Comparison of ENCODE assay signal across 1 cellular context in genomic region chr6:43922423-43923375, GRCh38.
TF ChIP-seq lines count a peak whose summit lies in the region.

No MANE protein-coding gene starts in this region.

TF ChIP-seq in K562, 482 proteins besides CTCF, POLR2A, EP300 and RAD21 (continued from another document and continues in another):
- TF ChIP-seq, protein P1, sequence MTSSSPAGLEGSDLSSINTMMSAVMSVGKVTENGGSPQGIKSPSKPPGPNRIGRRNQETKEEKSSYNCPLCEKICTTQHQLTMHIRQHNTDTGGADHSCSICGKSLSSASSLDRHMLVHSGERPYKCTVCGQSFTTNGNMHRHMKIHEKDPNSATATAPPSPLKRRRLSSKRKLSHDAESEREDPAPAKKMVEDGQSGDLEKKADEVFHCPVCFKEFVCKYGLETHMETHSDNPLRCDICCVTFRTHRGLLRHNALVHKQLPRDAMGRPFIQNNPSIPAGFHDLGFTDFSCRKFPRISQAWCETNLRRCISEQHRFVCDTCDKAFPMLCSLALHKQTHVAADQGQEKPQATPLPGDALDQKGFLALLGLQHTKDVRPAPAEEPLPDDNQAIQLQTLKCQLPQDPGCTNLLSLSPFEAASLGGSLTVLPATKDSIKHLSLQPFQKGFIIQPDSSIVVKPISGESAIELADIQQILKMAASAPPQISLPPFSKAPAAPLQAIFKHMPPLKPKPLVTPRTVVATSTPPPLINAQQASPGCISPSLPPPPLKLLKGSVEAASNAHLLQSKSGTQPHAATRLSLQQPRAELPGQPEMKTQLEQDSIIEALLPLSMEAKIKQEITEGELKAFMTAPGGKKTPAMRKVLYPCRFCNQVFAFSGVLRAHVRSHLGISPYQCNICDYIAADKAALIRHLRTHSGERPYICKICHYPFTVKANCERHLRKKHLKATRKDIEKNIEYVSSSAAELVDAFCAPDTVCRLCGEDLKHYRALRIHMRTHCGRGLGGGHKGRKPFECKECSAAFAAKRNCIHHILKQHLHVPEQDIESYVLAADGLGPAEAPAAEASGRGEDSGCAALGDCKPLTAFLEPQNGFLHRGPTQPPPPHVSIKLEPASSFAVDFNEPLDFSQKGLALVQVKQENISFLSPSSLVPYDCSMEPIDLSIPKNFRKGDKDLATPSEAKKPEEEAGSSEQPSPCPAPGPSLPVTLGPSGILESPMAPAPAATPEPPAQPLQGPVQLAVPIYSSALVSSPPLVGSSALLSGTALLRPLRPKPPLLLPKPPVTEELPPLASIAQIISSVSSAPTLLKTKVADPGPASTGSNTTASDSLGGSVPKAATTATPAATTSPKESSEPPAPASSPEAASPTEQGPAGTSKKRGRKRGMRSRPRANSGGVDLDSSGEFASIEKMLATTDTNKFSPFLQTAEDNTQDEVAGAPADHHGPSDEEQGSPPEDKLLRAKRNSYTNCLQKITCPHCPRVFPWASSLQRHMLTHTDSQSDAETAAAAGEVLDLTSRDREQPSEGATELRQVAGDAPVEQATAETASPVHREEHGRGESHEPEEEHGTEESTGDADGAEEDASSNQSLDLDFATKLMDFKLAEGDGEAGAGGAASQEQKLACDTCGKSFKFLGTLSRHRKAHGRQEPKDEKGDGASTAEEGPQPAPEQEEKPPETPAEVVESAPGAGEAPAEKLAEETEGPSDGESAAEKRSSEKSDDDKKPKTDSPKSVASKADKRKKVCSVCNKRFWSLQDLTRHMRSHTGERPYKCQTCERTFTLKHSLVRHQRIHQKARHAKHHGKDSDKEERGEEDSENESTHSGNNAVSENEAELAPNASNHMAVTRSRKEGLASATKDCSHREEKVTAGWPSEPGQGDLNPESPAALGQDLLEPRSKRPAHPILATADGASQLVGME (CRISPR knock-in tag; IDR thresholded peaks at IDR 0.05) = 0 out of 2 replicates have a peak, but pooled peaks have one; percentile 9
- TF ChIP-seq IFI16 (CRISPR knock-in tag; IDR thresholded peaks at IDR 0.05) = no peak
- no peak for TF ChIP-seq ZBTB43 (CRISPR knock-in tag; IDR thresholded peaks at IDR 0.05)
- TF ChIP-seq, protein P2, sequence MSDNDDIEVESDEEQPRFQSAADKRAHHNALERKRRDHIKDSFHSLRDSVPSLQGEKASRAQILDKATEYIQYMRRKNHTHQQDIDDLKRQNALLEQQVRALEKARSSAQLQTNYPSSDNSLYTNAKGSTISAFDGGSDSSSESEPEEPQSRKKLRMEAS (CRISPR knock-in tag; IDR thresholded peaks at IDR 0.05) = peak; percentile 40; the same call in 1 of the 2 replicates
- no peak for TF ChIP-seq ZKSCAN8 (CRISPR knock-in tag; IDR thresholded peaks at IDR 0.05)
- no peak for TF ChIP-seq OTX1 (CRISPR knock-in tag; IDR thresholded peaks at IDR 0.05)
- TF ChIP-seq DMBX1 (CRISPR knock-in tag; IDR thresholded peaks at IDR 0.05; ENCODE audit: borderline replicate concordance) = no peak
- peak; percentile 30 for TF ChIP-seq HMGN3 (IDR thresholded peaks at IDR 0.05; ENCODE audit: borderline replicate concordance, extremely low read depth, insufficient read length, low read depth, low read length)
- TF ChIP-seq ATF4 (CRISPR knock-in tag; IDR thresholded peaks at IDR 0.05) = no peak
- TF ChIP-seq PBX2 (CRISPR knock-in tag; IDR thresholded peaks at IDR 0.05; ENCODE audit: low read depth) = 0 out of 2 replicates have a peak, but pooled peaks have one; percentile 10
- no peak for TF ChIP-seq PBX2 (tag; conservative IDR thresholded peaks at IDR 0.05; ENCODE audit: low read depth)
- TF ChIP-seq NR4A1 (CRISPR knock-in tag; IDR thresholded peaks at IDR 0.05) = no peak
- TF ChIP-seq NR4A1 (tag; IDR thresholded peaks at IDR 0.05) = peak; percentile 16; the same call in 1 of the 2 replicates
- TF ChIP-seq ZBTB1 (CRISPR knock-in tag; IDR thresholded peaks at IDR 0.05; ENCODE audit: borderline replicate concordance, low read depth) = no peak
- peak; percentile 84; the same call in 1 of the 2 replicates for TF ChIP-seq HDAC2 (IDR thresholded peaks at IDR 0.05)
- peak; percentile 44; the same call in 1 of the 2 replicates for TF ChIP-seq CBFB (CRISPR knock-in tag; IDR thresholded peaks at IDR 0.05)
- TF ChIP-seq NONO (IDR thresholded peaks at IDR 0.05; ENCODE audit: low read depth in 2 of 2, low read length in 1 of 2) = no peak
- TF ChIP-seq USF2 (CRISPR knock-in tag; IDR thresholded peaks at IDR 0.05) = no peak
- TF ChIP-seq JUND (IDR thresholded peaks at IDR 0.05; ENCODE audit: borderline replicate concordance, low read depth, low read length) = no peak
- peak; percentile 19; the same call in 1 of the 3 replicates for TF ChIP-seq JUND (tag; IDR thresholded peaks at IDR 0.05; ENCODE audit: borderline replicate concordance, low read depth, low read length)
- no peak for TF ChIP-seq HIVEP1 (CRISPR knock-in tag; IDR thresholded peaks at IDR 0.05)
- TF ChIP-seq, protein P3, sequence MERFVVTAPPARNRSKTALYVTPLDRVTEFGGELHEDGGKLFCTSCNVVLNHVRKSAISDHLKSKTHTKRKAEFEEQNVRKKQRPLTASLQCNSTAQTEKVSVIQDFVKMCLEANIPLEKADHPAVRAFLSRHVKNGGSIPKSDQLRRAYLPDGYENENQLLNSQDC (CRISPR knock-in tag; IDR thresholded peaks at IDR 0.05) = no peak
- TF ChIP-seq VEZF1 (CRISPR knock-in tag; IDR thresholded peaks at IDR 0.05) = no peak
- no peak for TF ChIP-seq MEF2D (tag; conservative IDR thresholded peaks at IDR 0.05; ENCODE audit: low read depth)
- peak in 1 of 2 experiments; percentile 69; a peak in 2 of 4 replicates for TF ChIP-seq RCOR1 (IDR thresholded peaks at IDR 0.05; ENCODE audit: borderline replicate concordance in 1 of 2, low read depth in 2 of 2, low read length in 2 of 2)
- TF ChIP-seq ZNF696 (CRISPR knock-in tag; conservative IDR thresholded peaks at IDR 0.05) = no peak
- no peak for TF ChIP-seq TBL1XR1 (IDR thresholded peaks at IDR 0.05; ENCODE audit: low read length in 2 of 2)
- TF ChIP-seq, protein P4, sequence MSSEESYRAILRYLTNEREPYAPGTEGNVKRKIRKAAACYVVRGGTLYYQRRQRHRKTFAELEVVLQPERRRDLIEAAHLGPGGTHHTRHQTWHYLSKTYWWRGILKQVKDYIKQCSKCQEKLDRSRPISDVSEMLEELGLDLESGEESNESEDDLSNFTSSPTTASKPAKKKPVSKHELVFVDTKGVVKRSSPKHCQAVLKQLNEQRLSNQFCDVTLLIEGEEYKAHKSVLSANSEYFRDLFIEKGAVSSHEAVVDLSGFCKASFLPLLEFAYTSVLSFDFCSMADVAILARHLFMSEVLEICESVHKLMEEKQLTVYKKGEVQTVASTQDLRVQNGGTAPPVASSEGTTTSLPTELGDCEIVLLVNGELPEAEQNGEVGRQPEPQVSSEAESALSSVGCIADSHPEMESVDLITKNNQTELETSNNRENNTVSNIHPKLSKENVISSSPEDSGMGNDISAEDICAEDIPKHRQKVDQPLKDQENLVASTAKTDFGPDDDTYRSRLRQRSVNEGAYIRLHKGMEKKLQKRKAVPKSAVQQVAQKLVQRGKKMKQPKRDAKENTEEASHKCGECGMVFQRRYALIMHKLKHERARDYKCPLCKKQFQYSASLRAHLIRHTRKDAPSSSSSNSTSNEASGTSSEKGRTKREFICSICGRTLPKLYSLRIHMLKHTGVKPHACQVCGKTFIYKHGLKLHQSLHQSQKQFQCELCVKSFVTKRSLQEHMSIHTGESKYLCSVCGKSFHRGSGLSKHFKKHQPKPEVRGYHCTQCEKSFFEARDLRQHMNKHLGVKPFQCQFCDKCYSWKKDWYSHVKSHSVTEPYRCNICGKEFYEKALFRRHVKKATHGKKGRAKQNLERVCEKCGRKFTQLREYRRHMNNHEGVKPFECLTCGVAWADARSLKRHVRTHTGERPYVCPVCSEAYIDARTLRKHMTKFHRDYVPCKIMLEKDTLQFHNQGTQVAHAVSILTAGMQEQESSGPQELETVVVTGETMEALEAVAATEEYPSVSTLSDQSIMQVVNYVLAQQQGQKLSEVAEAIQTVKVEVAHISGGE (CRISPR knock-in tag; IDR thresholded peaks at IDR 0.05) = no peak
- TF ChIP-seq PHF20 (IDR thresholded peaks at IDR 0.05; ENCODE audit: partially characterized antibody) = no peak
- TF ChIP-seq, protein P5, sequence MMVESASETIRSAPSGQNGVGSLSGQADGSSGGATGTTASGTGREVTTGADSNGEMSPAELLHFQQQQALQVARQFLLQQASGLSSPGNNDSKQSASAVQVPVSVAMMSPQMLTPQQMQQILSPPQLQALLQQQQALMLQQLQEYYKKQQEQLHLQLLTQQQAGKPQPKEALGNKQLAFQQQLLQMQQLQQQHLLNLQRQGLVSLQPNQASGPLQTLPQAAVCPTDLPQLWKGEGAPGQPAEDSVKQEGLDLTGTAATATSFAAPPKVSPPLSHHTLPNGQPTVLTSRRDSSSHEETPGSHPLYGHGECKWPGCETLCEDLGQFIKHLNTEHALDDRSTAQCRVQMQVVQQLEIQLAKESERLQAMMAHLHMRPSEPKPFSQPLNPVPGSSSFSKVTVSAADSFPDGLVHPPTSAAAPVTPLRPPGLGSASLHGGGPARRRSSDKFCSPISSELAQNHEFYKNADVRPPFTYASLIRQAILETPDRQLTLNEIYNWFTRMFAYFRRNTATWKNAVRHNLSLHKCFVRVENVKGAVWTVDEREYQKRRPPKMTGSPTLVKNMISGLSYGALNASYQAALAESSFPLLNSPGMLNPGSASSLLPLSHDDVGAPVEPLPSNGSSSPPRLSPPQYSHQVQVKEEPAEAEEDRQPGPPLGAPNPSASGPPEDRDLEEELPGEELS (CRISPR knock-in tag; IDR thresholded peaks at IDR 0.05; ENCODE audit: borderline replicate concordance) = no peak
- no peak for TF ChIP-seq FOXJ2 (tag; IDR thresholded peaks at IDR 0.05)
- no peak for TF ChIP-seq ZNF311 (CRISPR knock-in tag; IDR thresholded peaks at IDR 0.05)
- no peak for TF ChIP-seq ZNF449 (CRISPR knock-in tag; IDR thresholded peaks at IDR 0.05)
- no peak for TF ChIP-seq ZNF639 (CRISPR knock-in tag; conservative IDR thresholded peaks at IDR 0.05 in 1 of 2, IDR thresholded peaks at IDR 0.05 in 1 of 2)
